12 cellular contexts compared by ENCODE assay signal in genomic region chr22:49829044-49829719, GRCh38. TPM values are rescaled to one million over a fixed set of nuclear protein-coding genes. Genes with fewer than 3 reads are reported as not detected.
DNase-seq lines count a peak whose midpoint lies in the region; ATAC-seq and TF ChIP-seq lines count a peak whose summit lies in the region.
"Had no signal": no experiment of that assay in that cellular context is flagged by ENCODE, and none has a peak within 500 bp of the region (broad histone marks: within the 10 kb centered on the region; RNA-seq: fewer than 3 reads in every experiment).

No MANE protein-coding gene starts in this region.

- intact Hi-C loops in lower leg skin (cut with DNase I; ENCODE audit: low total_unique reads) = no loop called here

- WGBS in lower leg skin, 2 donors = 94 to 95% methylated on average over 10 to 13 of the region's 14 CpGs

- H3K36me3 Mint-ChIP-seq in activated CD8-positive, alpha-beta memory T cell treated with anti-CD3 and anti-CD28 coated beads, Interleukin-2, amount 10 ng/mL, durations not matched to agents 7 days and 5 days = peaks cover 6% of the 10 kb centered on the region
- H3K36me3 Mint-ChIP-seq in chondrocyte (ENCODE audit: low read depth) (peaks cover 6% of the 10 kb centered on the region), progenitor cell of endocrine pancreas (ENCODE audit: insufficient read depth) (peaks cover 13% of the 10 kb centered on the region)

- H3K4me3 Mint-ChIP-seq in activated CD8-positive, alpha-beta memory T cell treated with anti-CD3 and anti-CD28 coated beads, Interleukin-2, amount 10 ng/mL, durations not matched to agents 7 days and 5 days = peak overlapping the region; percentile 40
- H3K4me3 Mint-ChIP-seq in chondrocyte (ENCODE audit: unreplicated experiment) (peak overlapping the region; percentile 12), progenitor cell of endocrine pancreas (ENCODE audit: low read depth) (peak overlapping the region; percentile 44)

- no peaks in the 10 kb centered on the region for H3K9me2 ChIP-seq in SU-DHL-6 (replicated peaks; ENCODE audit: insufficient read depth, low read length)

- H3K79me2 ChIP-seq in SU-DHL-6 (ENCODE audit: insufficient read depth, low read length) = peaks cover 27% of the 10 kb centered on the region

- H3K27me3 ChIP-seq in SU-DHL-6 (ENCODE audit: low read length) = no peaks in the 10 kb centered on the region
- H3K27me3 ChIP-seq: upper lobe of left lung had no signal

- peaks cover 10% of the 10 kb centered on the region for H3F3A ChIP-seq in SU-DHL-6 (ENCODE audit: insufficient read depth)

- CTCF ChIA-PET in activated CD8-positive, alpha-beta memory T cell treated with anti-CD3 and anti-CD28 coated beads, Interleukin-2, amount 10 ng/mL, durations not matched to agents 7 days and 5 days (lab: Charles Lee) = interaction anchor here (1.6 to 1.7 kb wide), 2 partner anchors 9 to 11 kb away, joined by 3 to 4 read pairs; no protein-coding TSS in a partner anchor

- no peak overlapping the region for H3K4me3 ChIP-seq in SU-DHL-6 (ENCODE audit: insufficient read depth, low read length, poor library complexity, severe bottlenecking)
- no peak overlapping the region for H3K4me3 ChIP-seq in lower leg skin (ENCODE audit: low read depth, poor library complexity, severe bottlenecking)

- H3K4me2 ChIP-seq in SU-DHL-6 (ENCODE audit: low read depth, low read length, poor library complexity, severe bottlenecking) = peak overlapping the region; percentile 47

- no peaks in the 10 kb centered on the region for H3K36me3 ChIP-seq in SU-DHL-6 (ENCODE audit: low read length)

- peak overlapping the region; percentile 81 for H3K27ac Mint-ChIP-seq in activated CD8-positive, alpha-beta memory T cell treated with anti-CD3 and anti-CD28 coated beads, Interleukin-2, amount 10 ng/mL, durations not matched to agents 7 days and 5 days
- H3K27ac Mint-ChIP-seq in chondrocyte (ENCODE audit: unreplicated experiment) (no peak overlapping the region), progenitor cell of endocrine pancreas (peak overlapping the region; percentile 41)

- peaks cover 3% of the 10 kb centered on the region for H3K27me3 Mint-ChIP-seq in activated CD8-positive, alpha-beta memory T cell treated with anti-CD3 and anti-CD28 coated beads, Interleukin-2, amount 10 ng/mL, durations not matched to agents 7 days and 5 days
- H3K27me3 Mint-ChIP-seq in chondrocyte (ENCODE audit: low read depth) (peaks cover 1% of the 10 kb centered on the region), progenitor cell of endocrine pancreas (peaks cover 6% of the 10 kb centered on the region)

- peak overlapping the region; percentile 11; the same call in 1 of the 2 replicates for H3K27ac ChIP-seq in SU-DHL-6 (ENCODE audit: low read depth, low read length)

- peaks cover 37% of the 10 kb centered on the region for H3K4me1 Mint-ChIP-seq in activated CD8-positive, alpha-beta memory T cell treated with anti-CD3 and anti-CD28 coated beads, Interleukin-2, amount 10 ng/mL, durations not matched to agents 7 days and 5 days
- H3K4me1 Mint-ChIP-seq in chondrocyte (ENCODE audit: low read depth) (peaks cover 21% of the 10 kb centered on the region), progenitor cell of endocrine pancreas (ENCODE audit: low read depth) (peaks cover 19% of the 10 kb centered on the region)

- peaks cover 7% of the 10 kb centered on the region; the same call in 1 of the 2 replicates for H4K20me1 ChIP-seq in SU-DHL-6 (ENCODE audit: low read depth, low read length)

- H3K9ac ChIP-seq in SU-DHL-6 (ENCODE audit: low read length) = peak overlapping the region; percentile 20; the same call in 1 of the 2 replicates

- TF ChIP-seq CTCF in SU-DHL-6 (IDR thresholded peaks at IDR 0.05; ENCODE audit: insufficient read depth, low read length, poor library complexity, severe bottlenecking) (no peak), chondrocyte (IDR thresholded peaks at IDR 0.05) (no peak), progenitor cell of endocrine pancreas (IDR thresholded peaks at IDR 0.05; ENCODE audit: unreplicated experiment) (no peak), lower leg skin (IDR thresholded peaks at IDR 0.05) (no peak)

- no peaks in the 10 kb centered on the region for H3K9me3 Mint-ChIP-seq in activated CD8-positive, alpha-beta memory T cell treated with anti-CD3 and anti-CD28 coated beads, Interleukin-2, amount 10 ng/mL, durations not matched to agents 7 days and 5 days (ENCODE audit: low read depth)
- H3K9me3 Mint-ChIP-seq in chondrocyte (ENCODE audit: low read depth) (peaks cover 19% of the 10 kb centered on the region), progenitor cell of endocrine pancreas (ENCODE audit: low read depth) (peaks cover 16% of the 10 kb centered on the region)

- H2AFZ ChIP-seq in SU-DHL-6 (ENCODE audit: low read depth, low read length, severe bottlenecking) = peak overlapping the region; percentile 78

- no peaks in the 10 kb centered on the region for H3K9me3 ChIP-seq in SU-DHL-6 (ENCODE audit: insufficient read depth, low read length)
- H3K9me3 ChIP-seq: upper lobe of left lung had no signal

- no peak for TF ChIP-seq POLR2A in lower leg skin (IDR thresholded peaks at IDR 0.05)

- ATAC-seq in activated CD8-positive, alpha-beta memory T cell treated with anti-CD3 and anti-CD28 coated beads, Interleukin-2, amount 10 ng/mL, durations not matched to agents 7 days and 5 days = no peak
- no peak for ATAC-seq in GM19351 (IDR thresholded peaks at IDR 0.05; ENCODE audit: unreplicated experiment)

- no peak for DNase-seq in activated CD8-positive, alpha-beta memory T cell treated with anti-CD3 and anti-CD28 coated beads, Interleukin-2, amount 10 ng/mL, durations not matched to agents 7 days and 5 days
- DNase-seq in activated CD8-positive, alpha-beta memory T cell treated with anti-CD3 and anti-CD28 coated beads, Interleukin-2, amount 50 U/mL, for 48 hours = no peak
- DNase-seq in chondrocyte (ENCODE audit: low spot score) = no peak
- DNase-seq in progenitor cell of endocrine pancreas (ENCODE audit: low spot score, unreplicated experiment) = no peak
- DNase-seq in lower leg skin (ENCODE audit: low spot score in 2 of 2) = no peak
- DNase-seq in islet precursor cell = no peak
- DNase-seq: mesenchymal stem cell, NCI-H146, NCI-H524 had no signal

RNA-seq across cellular contexts. Expression of gene BRD1, which starts 1.5 kb away (rescaled TPM):
- total RNA-seq in activated CD8-positive, alpha-beta memory T cell treated with anti-CD3 and anti-CD28 coated beads, Interleukin-2, amount 10 ng/mL, durations not matched to agents 7 days and 5 days = 10 to 100 TPM; 49.9 to 56.6 TPM
- total RNA-seq in chondrocyte (27.7 to 29.5 TPM (median 29.5 TPM) in 3 replicates), progenitor cell of endocrine pancreas (57.3 and 65.7 TPM in 2 replicates), lower leg skin (100 to 1,000 TPM in 2 of 4 donors, 10 to 100 TPM in 2; 64.8 to 104 (median 89.8) TPM)

RNA-seq across cellular contexts. Expression of gene ZBED4, which starts 24.5 kb away (rescaled TPM):
- total RNA-seq in activated CD8-positive, alpha-beta memory T cell treated with anti-CD3 and anti-CD28 coated beads, Interleukin-2, amount 10 ng/mL, durations not matched to agents 7 days and 5 days = 10 to 100 TPM; 24.1 to 25.7 TPM
- 15.3 to 17.6 TPM (median 17.6 TPM) in 3 replicates for total RNA-seq in chondrocyte
- 34.3 and 36.5 TPM in 2 replicates for total RNA-seq in progenitor cell of endocrine pancreas
- 10 to 100 TPM in 1 of 4 donors, 1 to 10 TPM in 3; 8.6 to 11.6 (median 9.6) TPM for total RNA-seq in lower leg skin
